27 cellular contexts compared by ENCODE assay signal in genomic region chr9:11709567-11709966, GRCh38.
"Had no signal": no experiment of that assay in that cellular context is flagged by ENCODE, and none has a peak within 500 bp of the region (broad histone marks: within the 10 kb centered on the region; RNA-seq: fewer than 3 reads in every experiment).

No MANE protein-coding gene starts in this region.

- H3K27me3 ChIP-seq: colonic mucosa, dorsolateral prefrontal cortex, esophagus muscularis mucosa, esophagus squamous epithelium, foreskin keratinocyte, gastrocnemius medialis, gastroesophageal sphincter, heart left ventricle, heart right ventricle had no signal

- H3K4me1 ChIP-seq: colonic mucosa, esophagus muscularis mucosa, esophagus squamous epithelium, foreskin keratinocyte, gastrocnemius medialis, gastroesophageal sphincter, heart left ventricle, heart right ventricle had no signal

- FAIRE-seq: colon, endometrium, endothelial cell of umbilical vein, frontal cortex had no signal

- H3K36me3 ChIP-seq: colonic mucosa, esophagus muscularis mucosa, esophagus squamous epithelium, gastrocnemius medialis, gastroesophageal sphincter, heart left ventricle, heart right ventricle had no signal

- H3K9me3 ChIP-seq: colonic mucosa, esophagus squamous epithelium, gastrocnemius medialis, gastroesophageal sphincter had no signal

- DNase-seq: colonic mucosa; cortex of kidney; dermis blood vessel endothelial cell; dorsolateral prefrontal cortex; effector CD4-positive, alpha-beta T cell; effector CD8-positive, alpha-beta T cell; effector memory CD4-positive, alpha-beta T cell; effector memory CD8-positive, alpha-beta T cell; endodermal cell; erythroblast; esophagus squamous epithelium; foreskin fibroblast; foreskin keratinocyte; foreskin melanocyte; gastrocnemius medialis; glutamatergic neuron; head of caudate nucleus; heart left ventricle; heart right ventricle had no signal

- H3K27ac ChIP-seq: colonic mucosa, dorsolateral prefrontal cortex, epithelial cell of prostate, esophagus muscularis mucosa, esophagus squamous epithelium, foreskin keratinocyte, gastrocnemius medialis, gastroesophageal sphincter, heart left ventricle, heart right ventricle had no signal

- H3K4me3 ChIP-seq: colonic mucosa, dorsolateral prefrontal cortex, esophagus muscularis mucosa, esophagus squamous epithelium, gastrocnemius medialis, gastroesophageal sphincter, heart left ventricle, heart right ventricle had no signal

- ATAC-seq: effector memory CD8-positive, alpha-beta T cell; esophagus mucosa; foreskin keratinocyte; gastrocnemius medialis; gastroesophageal sphincter; heart left ventricle; heart right ventricle had no signal
